30 cellular contexts compared by ENCODE assay signal in the genomic region with DNA sequence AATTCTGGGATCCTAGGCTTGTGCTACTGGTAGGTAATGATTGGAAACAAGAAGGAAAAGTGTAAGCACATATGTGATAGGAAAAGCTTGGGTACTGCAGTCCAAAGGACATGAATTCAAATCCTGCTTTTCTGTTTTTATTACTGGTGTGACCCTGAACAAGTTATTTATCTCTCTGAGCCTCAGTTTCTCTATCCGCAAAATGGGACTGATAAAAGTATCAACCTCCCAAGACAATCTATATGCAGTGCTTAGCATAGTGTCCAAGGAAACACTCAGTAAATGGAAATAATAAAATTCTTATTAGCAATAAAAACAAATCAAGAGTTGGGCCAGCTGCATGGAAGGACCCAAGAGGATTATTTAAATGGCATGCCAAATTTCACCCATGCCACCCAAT.
"Had no signal": no experiment of that assay in that cellular context is flagged by ENCODE, and none has a peak within 500 bp of the region (broad histone marks: within the 10 kb centered on the region; RNA-seq: fewer than 3 reads in every experiment).

No MANE protein-coding gene starts in this region.

- H3K4me1 ChIP-seq: foreskin keratinocyte had no signal

- FAIRE-seq: colon had no signal

- ATAC-seq: activated naive CD8-positive, alpha-beta T cell treated with anti-CD3 and anti-CD28 coated beads, Interleukin-2, amount 50 U/mL, for 24 hours; activated T-cell treated with anti-CD3 and anti-CD28 coated beads, Interleukin-2, amount 50 U/mL, for 72 hours; body of pancreas; effector memory CD8-positive, alpha-beta T cell; foreskin keratinocyte; gastrocnemius medialis; heart right ventricle had no signal

- H3K27ac ChIP-seq: adrenal gland, body of pancreas, esophagus muscularis mucosa, foreskin keratinocyte, gastrocnemius medialis, heart right ventricle had no signal

- H3K9me3 ChIP-seq: adrenal gland, body of pancreas, esophagus muscularis mucosa, gastrocnemius medialis, heart right ventricle had no signal

- DNase-seq: activated CD4-positive, alpha-beta memory T cell treated with anti-CD3 and anti-CD28 coated beads, Interleukin-2, amount 10 ng/mL, durations not matched to agents 7 days and 5 days; activated CD4-positive, alpha-beta T cell treated with anti-CD3 and anti-CD28 coated beads for 1 hour; activated CD4-positive, alpha-beta T cell treated with anti-CD3 and anti-CD28 coated beads for 4 hours; activated CD4-positive, alpha-beta T cell treated with anti-CD3 and anti-CD28 coated beads, Interleukin-2, amount 10 ng/mL, durations not matched to agents 7 days and 5 days; activated CD4-positive, alpha-beta T cell treated with anti-CD3 and anti-CD28 coated beads, Interleukin-2, amount 50 U/mL, for 4 hours; activated CD8-positive, alpha-beta memory T cell treated with anti-CD3 and anti-CD28 coated beads, Interleukin-2, amount 50 U/mL, for 48 hours; activated effector memory CD4-positive, alpha-beta T cell treated with Interleukin-2 at 50 U/mL for 16 hours; activated gamma-delta T cell treated with Interleukin-2 at 50 U/mL for 16 hours; activated naive CD4-positive, alpha-beta T cell treated with anti-CD3 and anti-CD28 coated beads for 36 hours; activated naive CD8-positive, alpha-beta T cell treated with anti-CD3 and anti-CD28 coated beads for 36 hours; activated naive CD8-positive, alpha-beta T cell treated with anti-CD3 and anti-CD28 coated beads, Interleukin-2, amount 50 U/mL, for 24 hours; activated T-cell treated with anti-CD3 and anti-CD28 coated beads for 4 hours; activated T-cell treated with anti-CD3 and anti-CD28 coated beads, Interleukin-2, amount 50 U/mL, for 24 hours; activated T-cell treated with anti-CD3 and anti-CD28 coated beads, Interleukin-2, amount 50 U/mL, for 72 hours; adrenal gland; amygdala; aorta; body of pancreas; caudate nucleus; cortex of kidney; dermis blood vessel endothelial cell; effector CD4-positive, alpha-beta T cell; effector memory CD8-positive, alpha-beta T cell; erythroblast; foreskin keratinocyte; gastrocnemius medialis; heart right ventricle; T-helper 2 cell had no signal

- H3K4me3 ChIP-seq: adrenal gland, body of pancreas, esophagus muscularis mucosa, gastrocnemius medialis, heart right ventricle had no signal

- H3K27me3 ChIP-seq: adrenal gland, body of pancreas, esophagus muscularis mucosa, foreskin keratinocyte, gastrocnemius medialis, heart right ventricle had no signal
